8 cellular contexts compared by ENCODE assay signal in genomic region chr17:60720763-60721531, GRCh38. TPM values are rescaled to one million over a fixed set of nuclear protein-coding genes. Genes with fewer than 3 reads are reported as not detected.
DNase-seq lines count a peak whose midpoint lies in the region; ATAC-seq and TF ChIP-seq lines count a peak whose summit lies in the region.

No MANE protein-coding gene starts in this region.

- H3K4me1 Mint-ChIP-seq in Calu3 (ENCODE audit: low read depth, unreplicated experiment), result peaks cover 8% of the 10 kb centered on the region

- H3K36me3 ChIP-seq in neutrophil, result no peaks in the 10 kb centered on the region

- ATAC-seq in HG02852 (IDR thresholded peaks at IDR 0.05; ENCODE audit: unreplicated experiment) (peak; percentile 48), HG02870 (IDR thresholded peaks at IDR 0.05; ENCODE audit: unreplicated experiment) (no peak), GM21367 (IDR thresholded peaks at IDR 0.05; ENCODE audit: unreplicated experiment) (no peak)

- no peak overlapping the region for H3K4me3 ChIP-seq in neutrophil (ENCODE audit: low read depth in 1 of 2, low read length in 1 of 2)

- no peaks in the 10 kb centered on the region for H3K27me3 Mint-ChIP-seq in Calu3 (ENCODE audit: unreplicated experiment)

- DNase-seq in Calu3 (peak; percentile 34), NCI-H524 treated with DMSO at 0.1 percent for 48 hours (lab: John Stamatoyannopoulos, UW) (peak; percentile 13), fibroblast of the conjunctiva (ENCODE audit: low read depth) (peak; percentile 51)
- peak; percentile 2 to 5 for DNase-seq in activated CD4-positive, alpha-beta T cell treated with anti-CD3 and anti-CD28 coated beads, Interleukin-2, amount 50 U/mL, for 4 hours

- CTCF ChIA-PET in Calu3 (lab: Charles Lee), result interaction anchor here (0.6 to 1.5 kb wide), 5 partner anchors 21 to 688 kb away, joined by 3 to 13 read pairs (median 5); no protein-coding TSS in a partner anchor

- H3K9me3 Mint-ChIP-seq in Calu3 (ENCODE audit: low read depth, unreplicated experiment), result no peaks in the 10 kb centered on the region

- TF ChIP-seq CTCF in Calu3 (IDR thresholded peaks at IDR 0.05; ENCODE audit: unreplicated experiment) (peak; percentile 66), neutrophil (IDR thresholded peaks at IDR 0.05) (peak; percentile 75)

- no peaks in the 10 kb centered on the region for H3K27me3 ChIP-seq in neutrophil

- no peaks in the 10 kb centered on the region for H3K9me3 ChIP-seq in neutrophil

- H3K4me3 Mint-ChIP-seq in Calu3 (ENCODE audit: low read depth, unreplicated experiment), result no peak overlapping the region

- H3K36me3 Mint-ChIP-seq in Calu3 (ENCODE audit: insufficient read depth, unreplicated experiment), result no peaks in the 10 kb centered on the region

- H3K4me1 ChIP-seq in neutrophil (ENCODE audit: control insufficient read depth in 1 of 2, insufficient read depth in 1 of 2, low read depth in 1 of 2, low read length in 1 of 2), result no peaks in the 10 kb centered on the region

- intact Hi-C loops in Calu3 (cut with micrococcal nuclease; ENCODE audit: unreplicated experiment), result loop anchor here (10.0 kb wide), 1 partner anchor 674 kb away; the partner anchor contains the start of gene TBX2

- H3K27ac Mint-ChIP-seq in Calu3 (ENCODE audit: unreplicated experiment), result no peak overlapping the region

- no peak overlapping the region for H3K27ac ChIP-seq in neutrophil

- no TSS peak for BruUV-seq in Calu3 (replicated peaks; lab: Mats Ljungman, UMichigan)

RNA-seq across cellular contexts. Expression of gene BCAS3, which starts 43.3 kb away (rescaled TPM):
- 10.9 and 14.2 TPM in 2 replicates for total RNA-seq in Calu3 (2022)
